Comparison of ENCODE assay signal across 16 cellular contexts in genomic region chr20:37389241-37389747, GRCh38.
"Had no signal": no experiment of that assay in that cellular context is flagged by ENCODE, and none has a peak within 500 bp of the region (broad histone marks: within the 10 kb centered on the region; RNA-seq: fewer than 3 reads in every experiment).

No MANE protein-coding gene starts in this region.

- DNase-seq: activated CD4-positive, alpha-beta T cell treated with anti-CD3 and anti-CD28 coated beads, Interleukin-2, amount 50 U/mL, for 48 hours; activated CD8-positive, alpha-beta memory T cell treated with anti-CD3 and anti-CD28 coated beads, Interleukin-2, amount 10 ng/mL, durations not matched to agents 7 days and 5 days; activated gamma-delta T cell treated with Interleukin-2 at 50 U/mL for 16 hours; activated naive CD8-positive, alpha-beta T cell treated with anti-CD3 and anti-CD28 coated beads for 36 hours; activated T-cell treated with anti-CD3 and anti-CD28 coated beads, Interleukin-2, amount 50 U/mL, for 4 hours; brain microvascular endothelial cell; immature natural killer cell; nephron progenitor cell; small intestine; T-helper 2 cell had no signal

- H3K4me3 Mint-ChIP-seq: activated CD8-positive, alpha-beta memory T cell treated with anti-CD3 and anti-CD28 coated beads, Interleukin-2, amount 10 ng/mL, durations not matched to agents 7 days and 5 days; activated naive CD8-positive, alpha-beta T cell treated with anti-CD3 and anti-CD28 coated beads for 36 hours; activated T-cell treated with anti-CD3 and anti-CD28 coated beads, Interleukin-2, amount 50 U/mL, for 4 hours; immature natural killer cell; memory B cell; nephron progenitor cell; stimulated activated effector memory CD8-positive, alpha-beta T cell treated with anti-CD3 and anti-CD28 coated beads, Interleukin-12 subunit alpha, Interleukin-12 subunit beta, amount 100 ng/mL, for 72 hours had no signal

- H3K9me3 Mint-ChIP-seq: activated naive CD8-positive, alpha-beta T cell treated with anti-CD3 and anti-CD28 coated beads for 36 hours; activated T-cell treated with anti-CD3 and anti-CD28 coated beads, Interleukin-2, amount 50 U/mL, for 4 hours; immature natural killer cell; memory B cell; nephron progenitor cell; stimulated activated effector memory CD8-positive, alpha-beta T cell treated with anti-CD3 and anti-CD28 coated beads, Interleukin-12 subunit alpha, Interleukin-12 subunit beta, amount 100 ng/mL, for 72 hours had no signal

- H3K4me3 ChIP-seq: pancreas, tibial nerve had no signal

- FAIRE-seq: endometrium, pancreas, small intestine had no signal

- H3K27ac ChIP-seq: brain microvascular endothelial cell, pancreas, tibial nerve had no signal

- H3K27me3 Mint-ChIP-seq: activated CD8-positive, alpha-beta memory T cell treated with anti-CD3 and anti-CD28 coated beads, Interleukin-2, amount 10 ng/mL, durations not matched to agents 7 days and 5 days; memory B cell had no signal

- H3K27me3 ChIP-seq: brain microvascular endothelial cell, pancreas, tibial nerve had no signal

- ATAC-seq: activated CD8-positive, alpha-beta memory T cell treated with anti-CD3 and anti-CD28 coated beads, Interleukin-2, amount 10 ng/mL, durations not matched to agents 7 days and 5 days; activated T-cell treated with anti-CD3 and anti-CD28 coated beads, Interleukin-2, amount 50 U/mL, for 4 hours; esophagus mucosa; pancreas; stimulated activated effector memory CD8-positive, alpha-beta T cell treated with anti-CD3 and anti-CD28 coated beads, Interleukin-12 subunit alpha, Interleukin-12 subunit beta, amount 100 ng/mL, for 72 hours had no signal

- H3K9me3 ChIP-seq: pancreas, tibial nerve had no signal

- H3K27ac Mint-ChIP-seq: activated CD8-positive, alpha-beta memory T cell treated with anti-CD3 and anti-CD28 coated beads, Interleukin-2, amount 10 ng/mL, durations not matched to agents 7 days and 5 days; activated naive CD8-positive, alpha-beta T cell treated with anti-CD3 and anti-CD28 coated beads for 36 hours; immature natural killer cell; memory B cell; nephron progenitor cell; stimulated activated effector memory CD8-positive, alpha-beta T cell treated with anti-CD3 and anti-CD28 coated beads, Interleukin-12 subunit alpha, Interleukin-12 subunit beta, amount 100 ng/mL, for 72 hours had no signal

- H3K4me1 ChIP-seq: pancreas had no signal

- H3K36me3 Mint-ChIP-seq: activated CD8-positive, alpha-beta memory T cell treated with anti-CD3 and anti-CD28 coated beads, Interleukin-2, amount 10 ng/mL, durations not matched to agents 7 days and 5 days; activated naive CD8-positive, alpha-beta T cell treated with anti-CD3 and anti-CD28 coated beads for 36 hours; immature natural killer cell had no signal
